ENCODE assay signal across 8 cellular contexts in the genomic region with DNA sequence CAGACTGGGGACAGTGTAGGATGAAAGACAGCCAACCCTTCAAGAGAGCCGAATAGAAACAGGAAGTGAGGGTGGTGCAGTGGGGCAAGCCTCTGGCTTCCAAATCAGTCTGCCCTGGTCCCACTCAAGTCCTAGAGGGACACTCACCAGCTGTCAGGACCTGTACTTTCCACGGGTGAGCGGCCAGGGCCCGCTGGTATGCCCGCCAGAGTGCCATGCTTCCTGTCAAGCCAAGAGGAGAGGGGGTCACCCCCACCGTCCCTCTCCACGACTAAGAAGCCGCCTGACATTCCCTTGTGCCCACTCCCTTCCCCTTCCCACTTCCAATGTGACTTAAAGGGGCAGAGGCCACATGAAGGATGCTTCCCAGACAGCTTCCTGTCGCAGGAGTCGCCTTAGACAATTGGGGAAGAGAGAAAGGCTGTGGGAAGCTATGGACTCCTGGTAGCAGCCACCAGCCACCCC. TPM values are rescaled to one million over a fixed set of nuclear protein-coding genes. Genes with fewer than 3 reads are reported as not detected.
A peak's percentile ranks its signal among the peaks of the same experiment; 100 is the strongest.
DNase-seq lines count a peak whose midpoint lies in the region; ATAC-seq and TF ChIP-seq lines count a peak whose summit lies in the region.

No MANE protein-coding gene starts in this region.

- H3K36me3 ChIP-seq in OCI-LY1 (ENCODE audit: insufficient read depth, low read length) (peaks cover 20% of the 10 kb centered on the region), lung (ENCODE audit: control insufficient read depth in 2 of 2, insufficient read depth in 2 of 2, low read length in 2 of 2) (peaks cover 6 to 12% of the 10 kb centered on the region in 2 donors), upper lobe of right lung (peaks cover 20% of the 10 kb centered on the region)

- peaks cover 3% of the 10 kb centered on the region; the same call in 1 of the 2 replicates for H3K79me2 ChIP-seq in OCI-LY1 (ENCODE audit: insufficient read depth, low read length)

- H3K4me3 ChIP-seq in OCI-LY1 (ENCODE audit: low read depth, low read length, poor library complexity, severe bottlenecking) (peak overlapping the region; percentile 97), lung (peak overlapping the region; percentile 70), upper lobe of right lung (peak overlapping the region; percentile 95)

- H3K4me3 Mint-ChIP-seq in activated CD4-positive, alpha-beta T cell treated with anti-CD3 and anti-CD28 coated beads, Interleukin-2, amount 10 ng/mL, durations not matched to agents 24 days and 14 days: peak overlapping the region; percentile 99

- peaks cover 21% of the 10 kb centered on the region for H3K4me1 ChIP-seq in OCI-LY1 (ENCODE audit: insufficient read depth, low read length, severe bottlenecking)
- H3K4me1 ChIP-seq in lung (ENCODE audit: control insufficient read depth in 2 of 2, insufficient read depth in 2 of 2, low read length in 2 of 2): peaks cover 12 to 23% of the 10 kb centered on the region in 2 donors
- H3K4me1 ChIP-seq in upper lobe of right lung: peaks cover 15% of the 10 kb centered on the region

- H3K27ac Mint-ChIP-seq in activated CD4-positive, alpha-beta T cell treated with anti-CD3 and anti-CD28 coated beads, Interleukin-2, amount 10 ng/mL, durations not matched to agents 24 days and 14 days: peak overlapping the region; percentile 98

- H3K4me2 ChIP-seq in OCI-LY1 (ENCODE audit: low read length): peak overlapping the region; percentile 99

- peaks cover 26% of the 10 kb centered on the region for H3K36me3 Mint-ChIP-seq in activated CD4-positive, alpha-beta T cell treated with anti-CD3 and anti-CD28 coated beads, Interleukin-2, amount 10 ng/mL, durations not matched to agents 24 days and 14 days (ENCODE audit: low read depth)

- H3K9me3 ChIP-seq in OCI-LY1 (ENCODE audit: low read length) (no peaks in the 10 kb centered on the region), lung (ENCODE audit: control insufficient read depth in 2 of 2, insufficient read depth in 1 of 2, low read length in 1 of 2) (no peaks in the 10 kb centered on the region), upper lobe of right lung (no peaks in the 10 kb centered on the region)

- peaks cover 5% of the 10 kb centered on the region for H3F3A ChIP-seq in OCI-LY1 (ENCODE audit: insufficient read depth, low read length)

- H3K9me3 Mint-ChIP-seq in activated CD4-positive, alpha-beta T cell treated with anti-CD3 and anti-CD28 coated beads, Interleukin-2, amount 10 ng/mL, durations not matched to agents 24 days and 14 days: no peaks in the 10 kb centered on the region

- H3K4me1 Mint-ChIP-seq in activated CD4-positive, alpha-beta T cell treated with anti-CD3 and anti-CD28 coated beads, Interleukin-2, amount 10 ng/mL, durations not matched to agents 24 days and 14 days: peaks cover 15% of the 10 kb centered on the region

- intact Hi-C loops in activated CD4-positive, alpha-beta T cell treated with anti-CD3 and anti-CD28 coated beads, Interleukin-2, amount 10 ng/mL, durations not matched to agents 24 days and 14 days (cut with micrococcal nuclease): loop anchor here (2.0 to 5.0 kb wide), 2 partner anchors 34 to 105 kb away; a partner anchor contains a TSS
- intact Hi-C loops in upper lobe of right lung (cut with DNase I): no loop called here

- H3K27me3 ChIP-seq in OCI-LY1 (ENCODE audit: insufficient read depth, low read length) (no peaks in the 10 kb centered on the region), lung (ENCODE audit: control insufficient read depth, insufficient read depth) (no peaks in the 10 kb centered on the region), upper lobe of right lung (no peaks in the 10 kb centered on the region)

- H3K9ac ChIP-seq in OCI-LY1 (ENCODE audit: low read length): peak overlapping the region; percentile 100

- no peak overlapping the region for H2AFZ ChIP-seq in OCI-LY1 (ENCODE audit: low read length)

- peak; percentile 74 for DNase-seq in activated CD4-positive, alpha-beta T cell treated with anti-CD3 and anti-CD28 coated beads, Interleukin-2, amount 10 ng/mL, durations not matched to agents 24 days and 14 days
- DNase-seq in activated CD4-positive, alpha-beta T cell treated with anti-CD3 and anti-CD28 coated beads for 48 hours: no peak
- DNase-seq in caudate nucleus (lab: John Stamatoyannopoulos, UW) (peak in 3 of 61 donors; percentile 17 to 56 (median 26)), lung (ENCODE audit: low spot score) (no peak), upper lobe of right lung (no peak)

- ATAC-seq in lung (ENCODE audit: insufficient read depth, low FRiP score): peak; percentile 3
- ATAC-seq in upper lobe of right lung: peak; percentile 36
- ATAC-seq in HG03520 (IDR thresholded peaks at IDR 0.05; ENCODE audit: unreplicated experiment): no peak
- ATAC-seq in GM19328 (IDR thresholded peaks at IDR 0.05; ENCODE audit: unreplicated experiment): no peak

- no peaks in the 10 kb centered on the region for H4K20me1 ChIP-seq in OCI-LY1 (ENCODE audit: insufficient read depth, low read length)

- H3K27me3 Mint-ChIP-seq in activated CD4-positive, alpha-beta T cell treated with anti-CD3 and anti-CD28 coated beads, Interleukin-2, amount 10 ng/mL, durations not matched to agents 24 days and 14 days: no peaks in the 10 kb centered on the region

- WGBS in lung, 2 donors: 0 to 3% methylated on average over 10 of the region's 10 CpGs

- H3K27ac ChIP-seq in OCI-LY1 (ENCODE audit: low read depth, low read length, poor library complexity, severe bottlenecking) (peak overlapping the region; percentile 74), caudate nucleus (ENCODE audit: low read depth, low read length) (peak overlapping the region; percentile 87), lung (ENCODE audit: low read depth in 1 of 2, low read length in 1 of 2) (peak overlapping the region; percentile 91 to 97), upper lobe of right lung (peak overlapping the region; percentile 99)

- TF ChIP-seq CTCF in OCI-LY1 (IDR thresholded peaks at IDR 0.05; ENCODE audit: low read length) (no peak), lung (IDR thresholded peaks at IDR 0.05; ENCODE audit: control extremely low read depth, extremely low read depth) (no peak), upper lobe of right lung (IDR thresholded peaks at IDR 0.05) (no peak)

- H3K9me2 ChIP-seq in OCI-LY1 (ENCODE audit: low read depth, low read length): no peaks in the 10 kb centered on the region

RNA-seq across cellular contexts. Expression of a gene that starts 0.6 kb away (rescaled TPM):
- 86.8 and 89.1 TPM in 2 replicates for total RNA-seq in activated CD4-positive, alpha-beta T cell treated with anti-CD3 and anti-CD28 coated beads, Interleukin-2, amount 10 ng/mL, durations not matched to agents 24 days and 14 days
- total RNA-seq in lung: 100 to 1,000 TPM in 1 of 2 donors, 10 to 100 TPM in 1; 42.1 to 103 TPM
- polyA plus RNA-seq in lung: 100 to 1,000 TPM in 1 of 2 donors, 10 to 100 TPM in 1; 94.5 to 224 TPM
- total RNA-seq in upper lobe of right lung: 80.4 TPM

RNA-seq across cellular contexts. Expression of a gene that starts 14.1 kb away (rescaled TPM):
- total RNA-seq in activated CD4-positive, alpha-beta T cell treated with anti-CD3 and anti-CD28 coated beads, Interleukin-2, amount 10 ng/mL, durations not matched to agents 24 days and 14 days: 1.9 and 2.7 TPM in 2 replicates
- 1 to 10 TPM in 1 of 2 donors, under 1 TPM in 1; 0.34 to 2.0 TPM for total RNA-seq in lung
- polyA plus RNA-seq in lung: 1 to 10 TPM in 1 of 2 donors, under 1 TPM in 1; 0.76 to 2.0 TPM
- 2.8 TPM for total RNA-seq in upper lobe of right lung

RNA-seq across cellular contexts. Expression of a gene that starts 34.2 kb away (rescaled TPM):
- 80.1 and 83.8 TPM in 2 replicates for total RNA-seq in activated CD4-positive, alpha-beta T cell treated with anti-CD3 and anti-CD28 coated beads, Interleukin-2, amount 10 ng/mL, durations not matched to agents 24 days and 14 days
- total RNA-seq in lung (10 to 100 TPM; 46.4 to 61.8 TPM), upper lobe of right lung (54.4 TPM)
- 10 to 100 TPM; 28.7 to 41.0 TPM for polyA plus RNA-seq in lung

RNA-seq across cellular contexts. Expression of a gene that starts 40.1 kb away (rescaled TPM):
- 0.33 and 0.47 TPM in 2 replicates for total RNA-seq in activated CD4-positive, alpha-beta T cell treated with anti-CD3 and anti-CD28 coated beads, Interleukin-2, amount 10 ng/mL, durations not matched to agents 24 days and 14 days
- total RNA-seq in lung: under 1 TPM; 0.09 to 0.48 TPM
- under 1 TPM; 0.10 to 0.16 TPM for polyA plus RNA-seq in lung
- total RNA-seq in upper lobe of right lung: not detected

RNA-seq across cellular contexts. Expression of a gene that starts 47.1 kb away (rescaled TPM):
- not detected in 2 replicates for total RNA-seq in activated CD4-positive, alpha-beta T cell treated with anti-CD3 and anti-CD28 coated beads, Interleukin-2, amount 10 ng/mL, durations not matched to agents 24 days and 14 days
- total RNA-seq in lung (not detected), upper lobe of right lung (not detected)
- not detected for polyA plus RNA-seq in lung

Comparison
In these comparisons a context has a peak if more than half of its experiments do, and no peak if none do; other contexts are left out.
1. ATAC-seq: peak in lung (single experiment) and upper lobe of right lung (single experiment); none in HG03520 (single experiment) and GM19328 (single experiment).
2. Peak in every context shown above with its lines, with median percentiles within 50 percentile points of each other: H3K27ac ChIP-seq and H3K4me3 ChIP-seq.